Comparison of ENCODE assay signal across 7 cellular contexts in the genomic region with DNA sequence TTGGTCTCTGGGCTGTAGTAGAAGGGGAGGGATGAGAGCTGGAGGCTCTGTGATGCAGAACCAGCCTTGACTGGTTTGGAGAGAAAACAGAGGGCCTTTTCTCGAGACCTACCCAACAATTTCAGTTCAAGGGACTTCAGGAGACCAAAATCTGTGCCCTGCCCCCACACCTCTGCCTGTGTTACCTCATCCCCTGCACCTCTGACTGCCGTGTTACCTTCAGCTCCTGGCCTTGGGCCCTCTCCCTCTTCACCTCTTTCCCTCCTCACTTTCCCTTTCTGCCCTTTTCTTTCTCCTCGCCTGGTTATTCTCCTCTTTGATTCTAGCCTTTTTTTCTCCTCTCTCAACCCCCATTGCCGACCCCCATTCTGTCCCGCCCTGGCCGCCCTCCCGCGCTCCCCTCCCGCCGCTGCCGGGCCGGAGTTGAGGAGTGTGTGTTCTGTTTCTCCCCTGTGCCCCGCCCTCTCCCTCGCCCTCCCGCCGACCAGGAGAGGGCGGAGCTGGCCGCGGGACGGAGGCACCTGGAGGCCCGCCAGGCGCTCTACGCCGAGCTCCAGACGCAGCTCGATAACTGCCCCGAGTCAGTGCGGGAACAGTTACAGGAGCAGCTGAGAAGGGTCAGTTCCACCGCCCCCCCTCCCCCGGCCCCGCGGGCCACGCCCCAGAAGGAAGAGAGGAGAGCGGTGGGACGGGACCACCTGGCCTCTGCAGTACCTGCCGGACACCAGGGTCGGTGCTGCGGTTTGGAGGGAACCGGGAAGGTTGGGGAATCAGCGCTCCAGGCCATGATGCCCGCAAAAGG. TPM values are rescaled to one million over a fixed set of nuclear protein-coding genes. Genes with fewer than 3 reads are reported as not detected.
DNase-seq lines count a peak whose midpoint lies in the region; ATAC-seq and TF ChIP-seq lines count a peak whose summit lies in the region.

No MANE protein-coding gene starts in this region.

- H2AFZ ChIP-seq in PC-3 (ENCODE audit: low read length), result peak overlapping the region; percentile 71

- BruUV-seq in PC-3 (replicated peaks; lab: Mats Ljungman, UMichigan), result no TSS peak

- no peak; the same call in 1 of the 2 replicates for TF ChIP-seq CTCF in PC-3 (conservative IDR thresholded peaks at IDR 0.05; ENCODE audit: low read depth, low read length)
- no peak for TF ChIP-seq CTCF in brain microvascular endothelial cell (IDR thresholded peaks at IDR 0.05; ENCODE audit: low read depth, low read length, missing control alignments)

- no peaks in the 10 kb centered on the region for H3K36me3 ChIP-seq in PC-3 (ENCODE audit: low read depth, low read length)
- peaks cover 0 to 6% of the 10 kb centered on the region in 2 donors for H3K36me3 ChIP-seq in esophagus (ENCODE audit: control insufficient read depth in 2 of 2, insufficient read depth in 2 of 2, low read length in 1 of 2)
- peaks cover 25 to 36% of the 10 kb centered on the region in 2 donors for H3K36me3 ChIP-seq in mucosa of rectum (ENCODE audit: control insufficient read depth in 2 of 2, insufficient read depth in 2 of 2, low read length in 2 of 2)
- peaks cover 93% of the 10 kb centered on the region for H3K36me3 ChIP-seq in brain microvascular endothelial cell (replicated peaks)

- CTCF ChIA-PET in HEK293T (lab: Yijun Ruan, JAX), result interaction anchor here (0.5 to 0.6 kb wide), 2 partner anchors 9 to 38 kb away, joined by 3 to 4 read pairs; no protein-coding TSS in a partner anchor
- CTCF ChIA-PET in PC-3 (lab: Charles Lee), result interaction anchor here (0.6 to 0.9 kb wide), 5 partner anchors 13 to 123 kb away, joined by 3 to 20 read pairs (median 3); a partner anchor contains a TSS

- H3K9me2 ChIP-seq in PC-3 (replicated peaks; ENCODE audit: low read length), result no peaks in the 10 kb centered on the region

- intact Hi-C loops in PC-3 (cut with micrococcal nuclease), result loop anchor here (2.0 kb wide), 1 partner anchor 26 kb away; no protein-coding TSS in a partner anchor

- H3K4me3 ChIP-seq in PC-3 (ENCODE audit: low read length), result peak overlapping the region; percentile 62
- peak overlapping the region; percentile 1 to 33 for H3K4me3 ChIP-seq in esophagus (ENCODE audit: low read depth in 1 of 2, low read length in 2 of 2)
- peak overlapping the region; percentile 37 to 53 for H3K4me3 ChIP-seq in mucosa of rectum (ENCODE audit: low read length in 2 of 2)
- H3K4me3 ChIP-seq in brain microvascular endothelial cell (ENCODE audit: low read depth, low read length), result no peak overlapping the region

- H3K27ac ChIP-seq in PC-3 (ENCODE audit: low read length) (no peak overlapping the region), esophagus (ENCODE audit: low read depth in 2 of 2, low read length in 1 of 2) (peak overlapping the region; percentile 40 to 54), mucosa of rectum (ENCODE audit: low read depth in 2 of 2, low read length in 2 of 2) (peak overlapping the region; percentile 53 to 64), brain microvascular endothelial cell (no peak overlapping the region)

- H3K79me2 ChIP-seq in PC-3 (ENCODE audit: low read length), result no peaks in the 10 kb centered on the region

- H3K4me1 ChIP-seq in PC-3 (ENCODE audit: insufficient read depth, low read length) (peaks cover 15% of the 10 kb centered on the region; the same call in 1 of the 2 replicates), esophagus (ENCODE audit: control insufficient read depth in 2 of 2, insufficient read depth in 2 of 2, low read length in 1 of 2) (peaks cover 0 to 13% of the 10 kb centered on the region in 2 donors), mucosa of rectum (ENCODE audit: control insufficient read depth in 2 of 2, insufficient read depth in 2 of 2, low read length in 2 of 2) (peaks cover 33 to 58% of the 10 kb centered on the region in 2 donors)

- peak; percentile 87 for ATAC-seq in PC-3

- in situ Hi-C loops in brain microvascular endothelial cell (cut with HindIII; ENCODE audit: low pct_ligation_motif_present, low sequenced_read_pairs), result no loop called here

- H3F3A ChIP-seq in PC-3 (ENCODE audit: low read length, unreplicated experiment), result no peaks in the 10 kb centered on the region

- H3K9ac ChIP-seq in PC-3 (ENCODE audit: low read length) (no peak overlapping the region), mucosa of rectum (ENCODE audit: low read depth in 1 of 2, low read length in 2 of 2) (peak overlapping the region; percentile 38 to 42)

- DNase-seq in HEK293T (ENCODE audit: extremely low spot score), result peak; percentile 87
- peak; percentile 86 for DNase-seq in PC-3
- no peak for DNase-seq in UCSD-AML1 (lab: John Stamatoyannopoulos, UW; ENCODE audit: unreplicated experiment)
- DNase-seq in brain microvascular endothelial cell, result no peak
- no peak for DNase-seq in GF-D8 (lab: John Stamatoyannopoulos, UW)

- WGBS in esophagus, 2 donors, result 20 to 25% methylated on average over 36 to 41 of the region's 41 CpGs

- H3K27me3 ChIP-seq in PC-3 (ENCODE audit: low read length), result no peaks in the 10 kb centered on the region
- H3K27me3 ChIP-seq in esophagus (ENCODE audit: control insufficient read depth in 1 of 2, insufficient read depth in 2 of 2, low read length in 2 of 2), result no peaks in the 10 kb centered on the region
- no peaks in the 10 kb centered on the region for H3K27me3 ChIP-seq in mucosa of rectum (ENCODE audit: control insufficient read depth in 2 of 2, insufficient read depth in 2 of 2, low read length in 2 of 2)
- no peaks in the 10 kb centered on the region for H3K27me3 ChIP-seq in brain microvascular endothelial cell (replicated peaks)

- H3K9me3 ChIP-seq in PC-3 (ENCODE audit: low read length), result no peaks in the 10 kb centered on the region
- H3K9me3 ChIP-seq in esophagus (ENCODE audit: control insufficient read depth in 2 of 2, insufficient read depth in 1 of 2, low read depth in 1 of 2, low read length in 1 of 2), result no peaks in the 10 kb centered on the region
- no peaks in the 10 kb centered on the region for H3K9me3 ChIP-seq in mucosa of rectum (ENCODE audit: control insufficient read depth in 2 of 2, low read length in 2 of 2)

- POLR2A ChIA-PET in HEK293T (lab: Yijun Ruan, JAX) (interaction anchor here (0.9 to 3.2 kb wide), 10 partner anchors 8 to 62 kb away, joined by 3 to 31 read pairs (median 4); a partner anchor contains a TSS), PC-3 (lab: Charles Lee; ENCODE audit: unreplicated experiment) (interaction anchor here (0.5 to 1.3 kb wide), 3 partner anchors 12 to 16 kb away, joined by 3 read pairs; no protein-coding TSS in a partner anchor)

- peak overlapping the region; percentile 82 for H3K4me2 ChIP-seq in PC-3 (ENCODE audit: low read length)

- H4K20me1 ChIP-seq in PC-3 (ENCODE audit: low read length), result no peaks in the 10 kb centered on the region

TF ChIP-seq in HEK293T, 16 proteins besides CTCF, POLR2A, EP300 and RAD21:
- TF ChIP-seq BHLHE40 (IDR thresholded peaks at IDR 0.05; ENCODE audit: borderline replicate concordance) (no peak), ZNF384 (IDR thresholded peaks at IDR 0.05) (no peak), HDGF (IDR thresholded peaks at IDR 0.05; ENCODE audit: borderline replicate concordance) (no peak)

RNA-seq across cellular contexts. Expression of a gene that starts 27.2 kb away (rescaled TPM):
- 36.1 and 37.1 TPM in 2 replicates for total RNA-seq in PC-3 (2014; rRNA removed)
- polyA plus RNA-seq in esophagus, result 10 to 100 TPM; 12.9 to 25.7 TPM

RNA-seq across cellular contexts. Expression of a gene that starts 44.8 kb away (rescaled TPM):
- not detected in 2 replicates for total RNA-seq in PC-3 (2014; rRNA removed)
- 1 to 10 TPM in 1 of 2 donors, under 1 TPM in 1; 0.54 to 5.8 TPM for polyA plus RNA-seq in esophagus

Comparison
In these comparisons a context has a peak if more than half of its experiments do, and no peak if none do; other contexts are left out.
1. DNase-seq: peak in HEK293T (single experiment) and PC-3 (single experiment); none in UCSD-AML1 (single experiment), brain microvascular endothelial cell (single experiment) and GF-D8 (single experiment).
2. H3K27ac ChIP-seq: peak in esophagus (2 of 2) and mucosa of rectum (2 of 2); none in PC-3 (single experiment) and brain microvascular endothelial cell (single experiment).